ENCODE assay signal across 1 cellular context in the genomic region with DNA sequence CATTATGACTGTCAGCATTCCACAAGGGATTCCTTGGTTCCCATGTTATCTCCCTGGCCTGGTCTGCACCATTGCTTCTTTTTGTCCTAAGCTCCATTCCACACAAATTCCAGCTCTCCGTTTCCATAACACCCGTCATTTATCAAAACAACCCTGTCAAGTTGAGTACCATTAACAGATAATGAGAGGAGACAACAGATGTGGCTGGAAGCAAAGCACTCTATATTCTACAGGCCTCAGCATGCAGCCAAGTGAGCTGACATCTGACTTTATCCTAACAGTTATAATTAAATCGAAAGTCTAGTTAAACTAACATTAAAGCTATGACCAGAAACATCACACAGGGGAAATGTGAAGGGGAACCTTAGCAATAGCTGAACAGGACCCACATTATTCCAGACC.
TF ChIP-seq lines count a peak whose summit lies in the region.

No MANE protein-coding gene starts in this region.

TF ChIP-seq in HepG2, 621 proteins besides CTCF, POLR2A, EP300 and RAD21 (continued from another document):
- TF ChIP-seq, protein P1, sequence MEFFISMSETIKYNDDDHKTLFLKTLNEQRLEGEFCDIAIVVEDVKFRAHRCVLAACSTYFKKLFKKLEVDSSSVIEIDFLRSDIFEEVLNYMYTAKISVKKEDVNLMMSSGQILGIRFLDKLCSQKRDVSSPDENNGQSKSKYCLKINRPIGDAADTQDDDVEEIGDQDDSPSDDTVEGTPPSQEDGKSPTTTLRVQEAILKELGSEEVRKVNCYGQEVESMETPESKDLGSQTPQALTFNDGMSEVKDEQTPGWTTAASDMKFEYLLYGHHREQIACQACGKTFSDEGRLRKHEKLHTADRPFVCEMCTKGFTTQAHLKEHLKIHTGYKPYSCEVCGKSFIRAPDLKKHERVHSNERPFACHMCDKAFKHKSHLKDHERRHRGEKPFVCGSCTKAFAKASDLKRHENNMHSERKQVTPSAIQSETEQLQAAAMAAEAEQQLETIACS (CRISPR knock-in tag; IDR thresholded peaks at IDR 0.05) = peak; percentile 52; the same call in 1 of the 2 replicates
- TF ChIP-seq TEAD3 (CRISPR knock-in tag; optimal IDR thresholded peaks at IDR 0.05; ENCODE audit: borderline replicate concordance) (peak; percentile 22), SOX5 (CRISPR knock-in tag; IDR thresholded peaks at IDR 0.05; ENCODE audit: borderline replicate concordance) (0 out of 2 replicates have a peak, but pooled peaks have one; percentile 6), POGZ (CRISPR knock-in tag; IDR thresholded peaks at IDR 0.05) (no peak)
